In the genomic region with DNA sequence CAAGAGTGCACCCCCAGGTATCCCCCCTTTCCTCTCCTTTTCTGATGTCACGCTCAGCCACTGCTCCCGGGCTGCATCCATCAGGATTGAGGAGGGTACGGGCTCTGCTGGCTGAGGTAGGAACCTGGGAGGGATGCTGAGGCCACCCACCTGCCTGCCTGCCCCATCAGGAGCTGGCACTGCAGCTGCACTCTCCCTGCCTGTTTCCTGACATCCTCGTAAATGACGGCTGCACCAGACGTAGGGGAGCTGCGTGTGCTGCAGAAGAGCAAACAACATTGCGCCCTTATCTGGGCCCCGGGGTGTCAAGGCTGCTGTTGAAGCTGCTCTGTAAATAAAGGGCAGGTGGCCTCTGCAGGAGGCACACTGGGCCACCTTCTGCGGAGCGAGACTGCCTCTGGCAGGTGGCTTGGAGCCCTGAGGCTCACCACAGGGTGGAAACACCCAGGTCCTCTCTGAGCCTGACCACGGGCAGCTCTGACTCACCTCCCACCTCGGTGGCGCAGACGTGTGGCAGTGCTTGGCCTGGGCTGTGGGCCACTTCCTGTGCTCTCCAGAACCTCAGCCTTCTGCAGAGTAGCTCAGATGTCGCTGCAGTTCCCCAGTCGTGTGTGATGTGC, we compare ENCODE assay signal across 1 cellular context.
TF ChIP-seq lines count a peak whose summit lies in the region.

No MANE protein-coding gene starts in this region.

TF ChIP-seq in GM12878, 131 proteins besides CTCF, POLR2A, EP300 and RAD21:
- no peak for TF ChIP-seq ESRRA (IDR thresholded peaks at IDR 0.05; ENCODE audit: low read length)
- TF ChIP-seq, protein P1, sequence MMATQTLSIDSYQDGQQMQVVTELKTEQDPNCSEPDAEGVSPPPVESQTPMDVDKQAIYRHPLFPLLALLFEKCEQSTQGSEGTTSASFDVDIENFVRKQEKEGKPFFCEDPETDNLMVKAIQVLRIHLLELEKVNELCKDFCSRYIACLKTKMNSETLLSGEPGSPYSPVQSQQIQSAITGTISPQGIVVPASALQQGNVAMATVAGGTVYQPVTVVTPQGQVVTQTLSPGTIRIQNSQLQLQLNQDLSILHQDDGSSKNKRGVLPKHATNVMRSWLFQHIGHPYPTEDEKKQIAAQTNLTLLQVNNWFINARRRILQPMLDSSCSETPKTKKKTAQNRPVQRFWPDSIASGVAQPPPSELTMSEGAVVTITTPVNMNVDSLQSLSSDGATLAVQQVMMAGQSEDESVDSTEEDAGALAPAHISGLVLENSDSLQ (IDR thresholded peaks at IDR 0.05) = no peak
- TF ChIP-seq POLR2AphosphoS2 (IDR thresholded peaks at IDR 0.05; ENCODE audit: low read depth, low read length) = no peak
- TF ChIP-seq, protein P2, sequence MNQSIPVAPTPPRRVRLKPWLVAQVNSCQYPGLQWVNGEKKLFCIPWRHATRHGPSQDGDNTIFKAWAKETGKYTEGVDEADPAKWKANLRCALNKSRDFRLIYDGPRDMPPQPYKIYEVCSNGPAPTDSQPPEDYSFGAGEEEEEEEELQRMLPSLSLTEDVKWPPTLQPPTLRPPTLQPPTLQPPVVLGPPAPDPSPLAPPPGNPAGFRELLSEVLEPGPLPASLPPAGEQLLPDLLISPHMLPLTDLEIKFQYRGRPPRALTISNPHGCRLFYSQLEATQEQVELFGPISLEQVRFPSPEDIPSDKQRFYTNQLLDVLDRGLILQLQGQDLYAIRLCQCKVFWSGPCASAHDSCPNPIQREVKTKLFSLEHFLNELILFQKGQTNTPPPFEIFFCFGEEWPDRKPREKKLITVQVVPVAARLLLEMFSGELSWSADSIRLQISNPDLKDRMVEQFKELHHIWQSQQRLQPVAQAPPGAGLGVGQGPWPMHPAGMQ (IDR thresholded peaks at IDR 0.05; ENCODE audit: borderline replicate concordance) = no peak
- no peak for TF ChIP-seq ZNF384 (IDR thresholded peaks at IDR 0.05; ENCODE audit: borderline replicate concordance, low read depth, low read length)
- TF ChIP-seq KLF5 (IDR thresholded peaks at IDR 0.05; ENCODE audit: partially characterized antibody) = no peak
- no peak for TF ChIP-seq SREBF2 (IDR thresholded peaks at IDR 0.05; ENCODE audit: low read length)
- TF ChIP-seq MYB (IDR thresholded peaks at IDR 0.05; ENCODE audit: borderline replicate concordance, low read depth, low read length) = no peak
- no peak for TF ChIP-seq MXI1 (IDR thresholded peaks at IDR 0.05; ENCODE audit: low read depth, low read length)
- TF ChIP-seq SKIL (IDR thresholded peaks at IDR 0.05; ENCODE audit: low read depth, poor library complexity, severe bottlenecking) = no peak
- no peak for TF ChIP-seq BCLAF1 (IDR thresholded peaks at IDR 0.05)
- no peak for TF ChIP-seq CEBPZ (IDR thresholded peaks at IDR 0.05; ENCODE audit: low read depth, low read length)
